ENCODE assay signal across 9 cellular contexts in the genomic region with DNA sequence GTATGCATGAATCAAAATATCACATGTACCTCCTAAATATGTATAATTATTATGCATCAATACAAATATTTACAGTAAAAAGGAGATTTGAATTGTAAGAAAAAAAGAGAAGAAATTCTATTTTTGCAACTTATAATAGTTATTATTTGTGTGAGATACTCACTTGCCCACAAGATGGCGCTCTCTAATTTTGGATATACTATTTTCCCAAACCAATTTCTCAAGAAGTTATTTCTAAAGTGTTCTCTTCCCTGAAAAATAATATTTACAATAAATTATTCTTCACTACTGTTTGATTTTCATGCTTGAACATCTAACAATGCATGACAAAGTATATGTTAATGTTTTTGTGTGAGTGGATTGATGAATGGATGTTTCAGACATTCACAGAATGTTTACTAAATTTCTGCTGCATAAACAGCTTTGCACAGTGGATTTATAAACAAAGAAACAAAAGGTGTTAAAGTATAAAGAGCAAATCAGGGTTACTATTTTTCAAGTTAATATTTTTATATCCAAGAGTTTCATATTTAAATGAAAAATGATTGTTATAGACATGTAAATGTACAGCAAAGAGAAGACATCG.
DNase-seq lines count a peak whose midpoint lies in the region; ATAC-seq and TF ChIP-seq lines count a peak whose summit lies in the region.
"Had no signal": no experiment of that assay in that cellular context is flagged by ENCODE, and none has a peak within 500 bp of the region (broad histone marks: within the 10 kb centered on the region; RNA-seq: fewer than 3 reads in every experiment).

No MANE protein-coding gene starts in this region.

- H3K27me3 Mint-ChIP-seq in HFFc6 (ENCODE audit: insufficient read depth): peaks cover 3% of the 10 kb centered on the region
- H3K27me3 Mint-ChIP-seq in activated CD8-positive, alpha-beta T cell treated with anti-CD3 and anti-CD28 coated beads, Interleukin-2, amount 10 ng/mL, durations not matched to agents 7 days and 5 days (ENCODE audit: low read depth): peaks cover 15% of the 10 kb centered on the region

- CTCF ChIA-PET in activated CD8-positive, alpha-beta T cell treated with anti-CD3 and anti-CD28 coated beads, Interleukin-2, amount 10 ng/mL, durations not matched to agents 7 days and 5 days (lab: Charles Lee): interaction anchor here (1.1 to 3.6 kb wide), 7 partner anchors 9 to 410 kb away, joined by 3 to 21 read pairs (median 10); no protein-coding TSS in a partner anchor

- ATAC-seq in activated CD8-positive, alpha-beta T cell treated with anti-CD3 and anti-CD28 coated beads, Interleukin-2, amount 10 ng/mL, durations not matched to agents 7 days and 5 days: no peak
- peak; percentile 44 for ATAC-seq in left lobe of liver
- no peak for ATAC-seq in HG03139 (IDR thresholded peaks at IDR 0.05; ENCODE audit: unreplicated experiment)
- no peak for ATAC-seq in GM19351 (IDR thresholded peaks at IDR 0.05; ENCODE audit: unreplicated experiment)
- ATAC-seq: mucosa of descending colon had no signal

- no peak overlapping the region for H3K27ac Mint-ChIP-seq in HFFc6
- H3K27ac Mint-ChIP-seq in activated CD8-positive, alpha-beta T cell treated with anti-CD3 and anti-CD28 coated beads, Interleukin-2, amount 10 ng/mL, durations not matched to agents 7 days and 5 days: no peak overlapping the region

- POLR2A ChIA-PET in activated CD8-positive, alpha-beta T cell treated with anti-CD3 and anti-CD28 coated beads, Interleukin-2, amount 10 ng/mL, durations not matched to agents 7 days and 5 days (lab: Charles Lee): no interaction called here

- H3K36me3 Mint-ChIP-seq in HFFc6 (ENCODE audit: low read depth): no peaks in the 10 kb centered on the region
- H3K36me3 Mint-ChIP-seq in activated CD8-positive, alpha-beta T cell treated with anti-CD3 and anti-CD28 coated beads, Interleukin-2, amount 10 ng/mL, durations not matched to agents 7 days and 5 days (ENCODE audit: low read depth): no peaks in the 10 kb centered on the region

- no peaks in the 10 kb centered on the region for H3K9me3 Mint-ChIP-seq in HFFc6
- H3K9me3 Mint-ChIP-seq in activated CD8-positive, alpha-beta T cell treated with anti-CD3 and anti-CD28 coated beads, Interleukin-2, amount 10 ng/mL, durations not matched to agents 7 days and 5 days (ENCODE audit: insufficient read depth): no peaks in the 10 kb centered on the region

- no peaks in the 10 kb centered on the region for H3K4me1 Mint-ChIP-seq in HFFc6 (ENCODE audit: low read depth)
- no peaks in the 10 kb centered on the region for H3K4me1 Mint-ChIP-seq in activated CD8-positive, alpha-beta T cell treated with anti-CD3 and anti-CD28 coated beads, Interleukin-2, amount 10 ng/mL, durations not matched to agents 7 days and 5 days (ENCODE audit: low read depth)

- peak; percentile 92 for TF ChIP-seq CTCF in HFFc6 (IDR thresholded peaks at IDR 0.05)

- peak; percentile 66 for DNase-seq in DMS53 (lab: John Stamatoyannopoulos, UW)
- peak; percentile 21 for DNase-seq in HFFc6
- DNase-seq in activated CD8-positive, alpha-beta T cell treated with anti-CD3 and anti-CD28 coated beads, Interleukin-2, amount 10 ng/mL, durations not matched to agents 7 days and 5 days: peak; percentile 39
- no peak for DNase-seq in left lobe of liver (ENCODE audit: low spot score)
- no peak for DNase-seq in HuH-7 (ENCODE audit: low spot score)
- DNase-seq in SHP77 (lab: John Stamatoyannopoulos, UW): no peak

- no peak overlapping the region for H3K4me3 Mint-ChIP-seq in HFFc6
- H3K4me3 Mint-ChIP-seq in activated CD8-positive, alpha-beta T cell treated with anti-CD3 and anti-CD28 coated beads, Interleukin-2, amount 10 ng/mL, durations not matched to agents 7 days and 5 days: no peak overlapping the region

Comparison
In these comparisons a context has a peak if more than half of its experiments do, and no peak if none do; other contexts are left out.
1. DNase-seq: peak in DMS53 (single experiment), HFFc6 (single experiment) and activated CD8-positive, alpha-beta T cell treated with anti-CD3 and anti-CD28 coated beads, Interleukin-2, amount 10 ng/mL, durations not matched to agents 7 days and 5 days (single experiment); none in left lobe of liver (single experiment), HuH-7 (single experiment) and SHP77 (0 of 2).